In genomic region chr2:72082021-72082739, GRCh38 we compare ENCODE assay signal across 14 cellular contexts.
"Had no signal": no experiment of that assay in that cellular context is flagged by ENCODE, and none has a peak within 500 bp of the region (broad histone marks: within the 10 kb centered on the region; RNA-seq: fewer than 3 reads in every experiment).

No MANE protein-coding gene starts in this region.

- H3K4me3 ChIP-seq: body of pancreas, smooth muscle cell, suprapubic skin, upper lobe of left lung had no signal

- H3K36me3 ChIP-seq: suprapubic skin, upper lobe of left lung had no signal

- DNase-seq: activated CD4-positive, alpha-beta T cell treated with anti-CD3 and anti-CD28 coated beads for 36 hours; activated CD8-positive, alpha-beta memory T cell treated with anti-CD3 and anti-CD28 coated beads, Interleukin-2, amount 50 U/mL, for 4 hours; activated effector memory CD4-positive, alpha-beta T cell treated with anti-CD3 and anti-CD28 coated beads, Interleukin-2, amount 50 U/mL, for 16 hours; activated T-cell treated with anti-CD3 and anti-CD28 coated beads, Interleukin-2, amount 50 U/mL, for 48 hours; amniotic stem cell; body of pancreas; glutamatergic neuron; kidney glomerular epithelial cell; mesendoderm; right cardiac atrium; T-helper 17 cell had no signal

- ATAC-seq: activated CD4-positive, alpha-beta T cell treated with anti-CD3 and anti-CD28 coated beads for 36 hours; body of pancreas; T-helper 17 cell had no signal

- H3K27me3 ChIP-seq: body of pancreas, suprapubic skin, upper lobe of left lung had no signal
